Comparison of ENCODE assay signal across 8 cellular contexts in genomic region chr9:126558051-126558665, GRCh38. TPM values are rescaled to one million over a fixed set of nuclear protein-coding genes. Genes with fewer than 3 reads are reported as not detected.
A peak's percentile ranks its signal among the peaks of the same experiment; 100 is the strongest.
DNase-seq lines count a peak whose midpoint lies in the region; ATAC-seq, FAIRE-seq and TF ChIP-seq lines count a peak whose summit lies in the region.

No MANE protein-coding gene starts in this region.

- no peak overlapping the region for H3K23ac ChIP-seq in IMR-90 (ENCODE audit: low read depth, low read length)

- peaks cover 4% of the 10 kb centered on the region for H3K9me3 ChIP-seq in IMR-90 (ENCODE audit: control insufficient read depth, insufficient read depth, low read length)

- FAIRE-seq in urothelium cell line (lab: Jason Lieb, UNC), result no peak

- no peak overlapping the region for H3K4ac ChIP-seq in IMR-90 (ENCODE audit: low read depth, low read length)

- H4K8ac ChIP-seq in IMR-90 (ENCODE audit: low read depth in 2 of 2, low read length in 2 of 2), result no peak overlapping the region

- no peak for TF ChIP-seq POLR2A in IMR-90 (IDR thresholded peaks at IDR 0.05; ENCODE audit: low read depth, low read length)

- H3K4me1 ChIP-seq in IMR-90 (ENCODE audit: control insufficient read depth, insufficient read depth, low read length), result no peaks in the 10 kb centered on the region

- DNase-seq in COLO668 (lab: John Stamatoyannopoulos, UW; ENCODE audit: unreplicated experiment) (peak; percentile 50), IMR-90 (peak; percentile 22), RPMI7951 (ENCODE audit: low read depth) (peak; percentile 27), glomerular visceral epithelial cell (ENCODE audit: extremely low spot score) (peak; percentile 47), pons (ENCODE audit: low spot score) (peak; percentile 54), urothelium cell line (ENCODE audit: low spot score) (peak; percentile 78)
- peak; percentile 89 for DNase-seq in activated effector memory CD4-positive, alpha-beta T cell treated with anti-CD3 and anti-CD28 coated beads, Interleukin-2, amount 50 U/mL, for 16 hours

- no peak overlapping the region for H2BK20ac ChIP-seq in IMR-90 (ENCODE audit: low read depth, low read length)

- no peak overlapping the region for H4K5ac ChIP-seq in IMR-90 (ENCODE audit: low read depth, low read length)

- no peak overlapping the region for H3K4me3 ChIP-seq in IMR-90 (ENCODE audit: insufficient read depth, low read depth, low read length)

- intact Hi-C loops in IMR-90 (cut with micrococcal nuclease), result loop anchor here (1.0 kb wide), 1 partner anchor 57 kb away; no protein-coding TSS in a partner anchor

- H3K4me2 ChIP-seq in IMR-90 (ENCODE audit: low read depth, low read length), result no peak overlapping the region

- no peak overlapping the region for H2AK9ac ChIP-seq in IMR-90 (replicated peaks; ENCODE audit: low read depth, low read length, poor library complexity)

- no peak overlapping the region for H3K27ac ChIP-seq in IMR-90 (ENCODE audit: insufficient read depth, low read length)

- no peak overlapping the region for H2BK5ac ChIP-seq in IMR-90 (ENCODE audit: low read depth, low read length, poor library complexity, severe bottlenecking)

- no peak overlapping the region for H3K18ac ChIP-seq in IMR-90 (ENCODE audit: low read depth, low read length)

- peak; percentile 66 for ATAC-seq in IMR-90 (ENCODE audit: low read depth)
- ATAC-seq in GM18861 (IDR thresholded peaks at IDR 0.05; ENCODE audit: unreplicated experiment), result no peak

- BruUV-seq in IMR-90 (replicated peaks; lab: Mats Ljungman, UMichigan), result no TSS peak

- no peak overlapping the region for H4K91ac ChIP-seq in IMR-90 (ENCODE audit: insufficient read depth, low read depth, low read length)

- TF ChIP-seq CTCF in IMR-90 (conservative IDR thresholded peaks at IDR 0.05; ENCODE audit: low read depth, low read length), result peak; percentile 87

- no peaks in the 10 kb centered on the region for H3K36me3 ChIP-seq in IMR-90 (ENCODE audit: control insufficient read depth, insufficient read depth, low read length)

- dilution Hi-C loops in IMR-90 (cut with HindIII; ENCODE audit: low sequenced_read_pairs, unreplicated experiment), result no loop called here

- no peak overlapping the region for H3K14ac ChIP-seq in IMR-90 (replicated peaks; ENCODE audit: low read depth, low read length)

- H2BK15ac ChIP-seq in IMR-90 (ENCODE audit: low read depth, low read length), result no peak overlapping the region

- H3K9me1 ChIP-seq in IMR-90 (ENCODE audit: insufficient read depth, low read length), result no peaks in the 10 kb centered on the region

- POLR2A ChIA-PET in IMR-90 (lab: Charles Lee; ENCODE audit: unreplicated experiment), result no interaction called here

- H2AFZ ChIP-seq in IMR-90 (replicated peaks; ENCODE audit: low read length, poor library complexity), result no peak overlapping the region

- in situ Hi-C loops in IMR-90 (cut with MboI; ENCODE audit: low sequenced_read_pairs), result loop anchor here (5.0 kb wide), 1 partner anchor 56 kb away; no protein-coding TSS in a partner anchor

- H2BK120ac ChIP-seq in IMR-90 (ENCODE audit: low read depth, low read length), result no peak overlapping the region

- CTCF ChIA-PET in IMR-90 (lab: Yijun Ruan, JAX), result interaction anchor here (0.7 to 1.2 kb wide), 4 partner anchors 14 to 67 kb away, joined by 3 to 5 read pairs (median 4); no protein-coding TSS in a partner anchor

- no CpG with 5 or more reads among the region's 6 CpGs for WGBS in IMR-90 (ENCODE audit: extremely low coverage in 2 of 2, insufficient read length in 1 of 2), 2 experiments

- no peak overlapping the region for H3K56ac ChIP-seq in IMR-90 (ENCODE audit: extremely low read depth, insufficient read depth, low read length)

- no peaks in the 10 kb centered on the region for H4K20me1 ChIP-seq in IMR-90 (ENCODE audit: insufficient read depth, low read length)

- peak; percentile 82 for TF ChIP-seq RAD21 in IMR-90 (IDR thresholded peaks at IDR 0.05; ENCODE audit: low read length)

- H2AK5ac ChIP-seq in IMR-90 (ENCODE audit: low read depth, low read length), result no peak overlapping the region

- H3K27me3 ChIP-seq in IMR-90 (ENCODE audit: control insufficient read depth, insufficient read depth, low read length), result peaks cover 37% of the 10 kb centered on the region

- H3K79me1 ChIP-seq in IMR-90 (ENCODE audit: low read depth in 1 of 2, low read length in 2 of 2), result no peaks in the 10 kb centered on the region

- no peak overlapping the region for H3K9ac ChIP-seq in IMR-90 (ENCODE audit: low read depth, low read length)

TF ChIP-seq in IMR-90, 13 proteins besides CTCF, POLR2A, EP300 and RAD21:
- TF ChIP-seq MAFK (IDR thresholded peaks at IDR 0.05; ENCODE audit: low read depth, low read length) (no peak), SMC3 (IDR thresholded peaks at IDR 0.05; ENCODE audit: low read depth, low read length) (peak; percentile 71)

RNA-seq across cellular contexts. Expression of gene LMX1B, which starts 55.6 kb away (rescaled TPM):
- not detected in 2 replicates for total RNA-seq in IMR-90 (2012; rRNA removed)
- not detected in 2 replicates for polyA plus RNA-seq in IMR-90 (2012; rRNA removed)
- polyA plus RNA-seq in IMR-90 (2012; cell fraction: cytosol; rRNA removed), result not detected in 2 replicates
- not detected in 2 replicates for polyA plus RNA-seq in IMR-90 (2012; cell fraction: nucleus; rRNA removed; ENCODE audit: low replicate concordance)
- not detected in 2 replicates for total RNA-seq in RPMI7951 (2014; rRNA removed; shearing (Covaris generic))

Comparison
In these comparisons a context has a peak if more than half of its experiments do, and no peak if none do; other contexts are left out.
1. DNase-seq: peak in every context shown above with its lines; median percentile 89 in activated effector memory CD4-positive, alpha-beta T cell treated with anti-CD3 and anti-CD28 coated beads, Interleukin-2, amount 50 U/mL, for 16 hours; 78 in urothelium cell line; 54 in pons; 50 in COLO668; 47 in glomerular visceral epithelial cell; 27 in RPMI7951; 22 in IMR-90.